In genomic region chr10:51528527-51528926, GRCh38 we compare ENCODE assay signal across 19 cellular contexts.
A peak's percentile ranks its signal among the peaks of the same experiment; 100 is the strongest.
DNase-seq lines count a peak whose midpoint lies in the region; ATAC-seq and TF ChIP-seq lines count a peak whose summit lies in the region.
"Had no signal": no experiment of that assay in that cellular context is flagged by ENCODE, and none has a peak within 500 bp of the region (broad histone marks: within the 10 kb centered on the region; RNA-seq: fewer than 3 reads in every experiment).

No MANE protein-coding gene starts in this region.

- POLR2A ChIA-PET in HEK293 (lab: Yijun Ruan, JAX), result no interaction called here

- TF ChIP-seq CTCF in HEK293 (tag by site-specific recombination; IDR thresholded peaks at IDR 0.05), result no peak
- no peak for TF ChIP-seq CTCF in mesothelial cell of epicardium (IDR thresholded peaks at IDR 0.05; ENCODE audit: unreplicated experiment)

- no peak for ATAC-seq in activated naive CD8-positive, alpha-beta T cell treated with anti-CD3 and anti-CD28 coated beads, Interleukin-2, amount 50 U/mL, for 24 hours

- H3K4me3 Mint-ChIP-seq in mesothelial cell of epicardium, result no peak overlapping the region
- no peak overlapping the region for H3K4me3 Mint-ChIP-seq in activated naive CD8-positive, alpha-beta T cell treated with anti-CD3 and anti-CD28 coated beads, Interleukin-2, amount 50 U/mL, for 24 hours
- H3K4me3 Mint-ChIP-seq: CD4-positive, CD25-positive, alpha-beta regulatory T cell; CD8-positive, alpha-beta memory T cell; H9 had no signal

- H3K9me3 Mint-ChIP-seq in mesothelial cell of epicardium, result no peaks in the 10 kb centered on the region
- no peaks in the 10 kb centered on the region for H3K9me3 Mint-ChIP-seq in activated naive CD8-positive, alpha-beta T cell treated with anti-CD3 and anti-CD28 coated beads, Interleukin-2, amount 50 U/mL, for 24 hours
- H3K9me3 Mint-ChIP-seq: H9 had no signal

- H3K9me3 ChIP-seq in BLaER1 treated with 17β-estradiol and CSF1 and Interleukin-3, amounts not matched to agents 10 nM and 100 nM (replicated peaks in 1 of 11), result no peaks in the 10 kb centered on the region
- no peaks in the 10 kb centered on the region for H3K9me3 ChIP-seq in HEK293 (ENCODE audit: control insufficient read depth, insufficient read depth, low read depth, low read length)

- peaks cover 0 to 11% (median 6%) of the 10 kb centered on the region in 10 experiments; a peak in 8 of 20 replicates for H3K4me1 ChIP-seq in BLaER1 treated with 17β-estradiol and CSF1 and Interleukin-3, amounts not matched to agents 10 nM and 100 nM
- H3K4me1 ChIP-seq in HEK293 (ENCODE audit: control insufficient read depth, insufficient read depth, low read length), result peaks cover 3% of the 10 kb centered on the region; the same call in 1 of the 2 replicates

- peaks cover 23% of the 10 kb centered on the region for H3K4me1 Mint-ChIP-seq in mesothelial cell of epicardium
- no peaks in the 10 kb centered on the region for H3K4me1 Mint-ChIP-seq in activated naive CD8-positive, alpha-beta T cell treated with anti-CD3 and anti-CD28 coated beads, Interleukin-2, amount 50 U/mL, for 24 hours
- H3K4me1 Mint-ChIP-seq: CD4-positive, CD25-positive, alpha-beta regulatory T cell; CD8-positive, alpha-beta memory T cell had no signal

- H4K20me1 ChIP-seq in BLaER1 treated with 17β-estradiol and CSF1 and Interleukin-3, amounts not matched to agents 10 nM and 100 nM, result no peaks in the 10 kb centered on the region

- H3K4me2 ChIP-seq in BLaER1 treated with 17β-estradiol and CSF1 and Interleukin-3, amounts not matched to agents 10 nM and 100 nM, result peak overlapping the region in 7 of 11 experiments; percentile 13 to 52 (median 24); a peak in 8 of 22 replicates

- DNase-seq in mesothelial cell of epicardium (ENCODE audit: low spot score in 2 of 2, unreplicated experiment in 2 of 2), result no peak
- no peak for DNase-seq in NCI-H2196 treated with DMSO at 0.1 percent for 48 hours (lab: John Stamatoyannopoulos, UW; ENCODE audit: unreplicated experiment)
- no peak for DNase-seq in H4 (ENCODE audit: low spot score)
- no peak for DNase-seq in NCI-H82 treated with DMSO at 0.1 percent for 48 hours (lab: John Stamatoyannopoulos, UW; ENCODE audit: unreplicated experiment)
- no peak for DNase-seq in activated naive CD8-positive, alpha-beta T cell treated with anti-CD3 and anti-CD28 coated beads, Interleukin-2, amount 50 U/mL, for 24 hours
- DNase-seq: 8988T; C1 segment of cervical spinal cord; CD4-positive, CD25-positive, alpha-beta regulatory T cell; CD8-positive, alpha-beta memory T cell; COR-L47; DMS 273 treated with DMSO at 0.1 percent for 48 hours; DMS53; DND-41; EL; GM23248; H9 had no signal

- no peaks in the 10 kb centered on the region for H3K27me3 Mint-ChIP-seq in mesothelial cell of epicardium (ENCODE audit: low read depth)
- no peaks in the 10 kb centered on the region for H3K27me3 Mint-ChIP-seq in activated naive CD8-positive, alpha-beta T cell treated with anti-CD3 and anti-CD28 coated beads, Interleukin-2, amount 50 U/mL, for 24 hours
- H3K27me3 Mint-ChIP-seq: CD4-positive, CD25-positive, alpha-beta regulatory T cell had no signal

- no peaks in the 10 kb centered on the region for H3K36me3 ChIP-seq in BLaER1 treated with 17β-estradiol and CSF1 and Interleukin-3, amounts not matched to agents 10 nM and 100 nM
- H3K36me3 ChIP-seq in HEK293 (ENCODE audit: control insufficient read depth in 2 of 2, insufficient read depth in 1 of 2, low read length in 2 of 2), result no peaks in the 10 kb centered on the region

- CTCF ChIA-PET in HEK293 (lab: Yijun Ruan, JAX), result no interaction called here

- H3K27me3 ChIP-seq in BLaER1 treated with 17β-estradiol and CSF1 and Interleukin-3, amounts not matched to agents 10 nM and 100 nM, result no peaks in the 10 kb centered on the region

- H3K27ac Mint-ChIP-seq in mesothelial cell of epicardium, result peak overlapping the region; percentile 87
- no peak overlapping the region for H3K27ac Mint-ChIP-seq in activated naive CD8-positive, alpha-beta T cell treated with anti-CD3 and anti-CD28 coated beads, Interleukin-2, amount 50 U/mL, for 24 hours
- H3K27ac Mint-ChIP-seq: CD4-positive, CD25-positive, alpha-beta regulatory T cell; CD8-positive, alpha-beta memory T cell had no signal

- no peak overlapping the region for H3K9ac ChIP-seq in BLaER1 treated with 17β-estradiol and CSF1 and Interleukin-3, amounts not matched to agents 10 nM and 100 nM
- H3K9ac ChIP-seq: GM23248 had no signal

- H3K27ac ChIP-seq in BLaER1 treated with 17β-estradiol and CSF1 and Interleukin-3, amounts not matched to agents 10 nM and 100 nM, result no peak overlapping the region
- H3K27ac ChIP-seq in HEK293 (ENCODE audit: extremely low read depth, low read depth, low read length), result no peak overlapping the region
- H3K27ac ChIP-seq: GM23248, HL-60 had no signal

- H3K4me3 ChIP-seq in BLaER1 treated with 17β-estradiol and CSF1 and Interleukin-3, amounts not matched to agents 10 nM and 100 nM, result no peak overlapping the region
- H3K4me3 ChIP-seq in HEK293 (ENCODE audit: low read depth, low read length), result no peak overlapping the region
- H3K4me3 ChIP-seq: GM23248 had no signal

- no peaks in the 10 kb centered on the region for H3K36me3 Mint-ChIP-seq in mesothelial cell of epicardium
- no peaks in the 10 kb centered on the region for H3K36me3 Mint-ChIP-seq in activated naive CD8-positive, alpha-beta T cell treated with anti-CD3 and anti-CD28 coated beads, Interleukin-2, amount 50 U/mL, for 24 hours (ENCODE audit: low read depth)
- H3K36me3 Mint-ChIP-seq: CD4-positive, CD25-positive, alpha-beta regulatory T cell; CD8-positive, alpha-beta memory T cell had no signal

TF ChIP-seq in HEK293, 187 proteins besides CTCF, POLR2A, EP300 and RAD21:
- no peak for TF ChIP-seq ZNF830 (tag by site-specific recombination; IDR thresholded peaks at IDR 0.05; ENCODE audit: low read depth)
- peak; percentile 66 for TF ChIP-seq GLIS1 (tag by site-specific recombination; IDR thresholded peaks at IDR 0.05)
